ENCODE assay signal across 1 cellular context in genomic region chr6:43477235-43478007, GRCh38.
A peak's percentile ranks its signal among the peaks of the same experiment; 100 is the strongest.
TF ChIP-seq lines count a peak whose summit lies in the region.

TJAP1 (plus strand) TSS chr6:43477570; CDS start chr6:43499002, 21,432 bp downstream.

TF ChIP-seq in HEK293, 187 proteins besides CTCF, POLR2A, EP300 and RAD21 (continued from another document and continues in another):
- TF ChIP-seq ZBTB10 (tag by site-specific recombination; IDR thresholded peaks at IDR 0.05) (0 out of 2 replicates have a peak, but pooled peaks have one; percentile 40), ZNF341 (tag by site-specific recombination; IDR thresholded peaks at IDR 0.05; ENCODE audit: low read depth) (peak; percentile 85), KLF9 (tag by site-specific recombination; IDR thresholded peaks at IDR 0.05; ENCODE audit: low read depth) (peak; percentile 66; the same call in 1 of the 2 replicates), KLF7 (tag by site-specific recombination; IDR thresholded peaks at IDR 0.05; ENCODE audit: borderline replicate concordance) (no peak), ZFP69B (tag by site-specific recombination; IDR thresholded peaks at IDR 0.05) (0 out of 2 replicates have a peak, but pooled peaks have one; percentile 15), ZNF366 (tag by site-specific recombination; conservative IDR thresholded peaks at IDR 0.05) (peak; percentile 62), ZNF2 (tag by site-specific recombination; IDR thresholded peaks at IDR 0.05) (peak; percentile 61; the same call in 1 of the 2 replicates), ZNF837 (tag by site-specific recombination; IDR thresholded peaks at IDR 0.05) (no peak), GLIS1 (tag by site-specific recombination; IDR thresholded peaks at IDR 0.05) (0 out of 2 replicates have a peak, but pooled peaks have one; percentile 23), ZNF202 (tag by site-specific recombination; IDR thresholded peaks at IDR 0.05; ENCODE audit: borderline replicate concordance) (no peak), ZFHX2 (tag by site-specific recombination; conservative IDR thresholded peaks at IDR 0.05) (peak; percentile 77), ZNF239 (tag by site-specific recombination; IDR thresholded peaks at IDR 0.05) (no peak), ZNF785 (tag by site-specific recombination; IDR thresholded peaks at IDR 0.05) (0 out of 2 replicates have a peak, but pooled peaks have one; percentile 46), ZNF404 (tag by site-specific recombination; IDR thresholded peaks at IDR 0.05) (no peak), GLIS2 (tag by site-specific recombination; IDR thresholded peaks at IDR 0.05) (no peak), SP3 (tag by site-specific recombination; IDR thresholded peaks at IDR 0.05) (peak; percentile 92), ZNF776 (tag by site-specific recombination; IDR thresholded peaks at IDR 0.05; ENCODE audit: borderline replicate concordance) (no peak), HOXD13 (CRISPR knock-in tag; IDR thresholded peaks at IDR 0.05; ENCODE audit: borderline replicate concordance) (no peak), PATZ1 (tag by site-specific recombination; IDR thresholded peaks at IDR 0.05) (peak; percentile 84), EGR2 (tag by site-specific recombination; IDR thresholded peaks at IDR 0.05; ENCODE audit: low read depth) (peak; percentile 68), ZNF155 (tag by site-specific recombination; IDR thresholded peaks at IDR 0.05) (no peak), ZNF266 (tag by site-specific recombination; IDR thresholded peaks at IDR 0.05; ENCODE audit: low read depth) (no peak), YY2 (tag by site-specific recombination; IDR thresholded peaks at IDR 0.05) (peak; percentile 89), ZNF629 (tag by site-specific recombination; IDR thresholded peaks at IDR 0.05) (no peak; the same call in none of the 2 replicates), ZNF133 (tag by site-specific recombination; IDR thresholded peaks at IDR 0.05) (no peak), ZNF362 (tag by site-specific recombination; IDR thresholded peaks at IDR 0.05) (peak; percentile 87; the same call in 1 of the 2 replicates), TCF7L2 (IDR thresholded peaks at IDR 0.05; ENCODE audit: borderline replicate concordance, low read depth, low read length) (no peak), SP7 (tag by site-specific recombination; IDR thresholded peaks at IDR 0.05) (peak; percentile 70; the same call in 1 of the 2 replicates), ZNF138 (tag by site-specific recombination; IDR thresholded peaks at IDR 0.05; ENCODE audit: borderline replicate concordance) (no peak), GLI2 (tag by site-specific recombination; IDR thresholded peaks at IDR 0.05; ENCODE audit: borderline replicate concordance, low read depth) (no peak), ZNF146 (tag by site-specific recombination; IDR thresholded peaks at IDR 0.05) (no peak), ZFP37 (tag by site-specific recombination; IDR thresholded peaks at IDR 0.05) (no peak), ZNF610 (tag by site-specific recombination; IDR thresholded peaks at IDR 0.05; ENCODE audit: borderline replicate concordance) (no peak), PRDM6 (tag by site-specific recombination; IDR thresholded peaks at IDR 0.05) (no peak), ZFP41 (tag by site-specific recombination; IDR thresholded peaks at IDR 0.05; ENCODE audit: borderline replicate concordance) (no peak), ZSCAN23 (tag by site-specific recombination; IDR thresholded peaks at IDR 0.05) (no peak), ZNF473 (tag by site-specific recombination; IDR thresholded peaks at IDR 0.05) (no peak), KLF10 (tag by site-specific recombination; IDR thresholded peaks at IDR 0.05) (no peak; the same call in 1 of the 2 replicates), HOXA7 (CRISPR knock-in tag; IDR thresholded peaks at IDR 0.05; ENCODE audit: borderline replicate concordance) (no peak), ZNF114 (tag by site-specific recombination; IDR thresholded peaks at IDR 0.05) (no peak)
- TF ChIP-seq, protein P1, sequence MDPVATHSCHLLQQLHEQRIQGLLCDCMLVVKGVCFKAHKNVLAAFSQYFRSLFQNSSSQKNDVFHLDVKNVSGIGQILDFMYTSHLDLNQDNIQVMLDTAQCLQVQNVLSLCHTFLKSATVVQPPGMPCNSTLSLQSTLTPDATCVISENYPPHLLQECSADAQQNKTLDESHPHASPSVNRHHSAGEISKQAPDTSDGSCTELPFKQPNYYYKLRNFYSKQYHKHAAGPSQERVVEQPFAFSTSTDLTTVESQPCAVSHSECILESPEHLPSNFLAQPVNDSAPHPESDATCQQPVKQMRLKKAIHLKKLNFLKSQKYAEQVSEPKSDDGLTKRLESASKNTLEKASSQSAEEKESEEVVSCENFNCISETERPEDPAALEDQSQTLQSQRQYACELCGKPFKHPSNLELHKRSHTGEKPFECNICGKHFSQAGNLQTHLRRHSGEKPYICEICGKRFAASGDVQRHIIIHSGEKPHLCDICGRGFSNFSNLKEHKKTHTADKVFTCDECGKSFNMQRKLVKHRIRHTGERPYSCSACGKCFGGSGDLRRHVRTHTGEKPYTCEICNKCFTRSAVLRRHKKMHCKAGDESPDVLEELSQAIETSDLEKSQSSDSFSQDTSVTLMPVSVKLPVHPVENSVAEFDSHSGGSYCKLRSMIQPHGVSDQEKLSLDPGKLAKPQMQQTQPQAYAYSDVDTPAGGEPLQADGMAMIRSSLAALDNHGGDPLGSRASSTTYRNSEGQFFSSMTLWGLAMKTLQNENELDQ (tag by site-specific recombination; IDR thresholded peaks at IDR 0.05; ENCODE audit: low read depth): no peak
- TF ChIP-seq, protein P2, sequence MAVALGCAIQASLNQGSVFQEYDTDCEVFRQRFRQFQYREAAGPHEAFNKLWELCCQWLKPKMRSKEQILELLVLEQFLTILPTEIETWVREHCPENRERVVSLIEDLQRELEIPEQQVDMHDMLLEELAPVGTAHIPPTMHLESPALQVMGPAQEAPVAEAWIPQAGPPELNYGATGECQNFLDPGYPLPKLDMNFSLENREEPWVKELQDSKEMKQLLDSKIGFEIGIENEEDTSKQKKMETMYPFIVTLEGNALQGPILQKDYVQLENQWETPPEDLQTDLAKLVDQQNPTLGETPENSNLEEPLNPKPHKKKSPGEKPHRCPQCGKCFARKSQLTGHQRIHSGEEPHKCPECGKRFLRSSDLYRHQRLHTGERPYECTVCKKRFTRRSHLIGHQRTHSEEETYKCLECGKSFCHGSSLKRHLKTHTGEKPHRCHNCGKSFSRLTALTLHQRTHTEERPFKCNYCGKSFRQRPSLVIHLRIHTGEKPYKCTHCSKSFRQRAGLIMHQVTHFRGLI (tag by site-specific recombination; IDR thresholded peaks at IDR 0.05): no peak
- TF ChIP-seq, protein P3, sequence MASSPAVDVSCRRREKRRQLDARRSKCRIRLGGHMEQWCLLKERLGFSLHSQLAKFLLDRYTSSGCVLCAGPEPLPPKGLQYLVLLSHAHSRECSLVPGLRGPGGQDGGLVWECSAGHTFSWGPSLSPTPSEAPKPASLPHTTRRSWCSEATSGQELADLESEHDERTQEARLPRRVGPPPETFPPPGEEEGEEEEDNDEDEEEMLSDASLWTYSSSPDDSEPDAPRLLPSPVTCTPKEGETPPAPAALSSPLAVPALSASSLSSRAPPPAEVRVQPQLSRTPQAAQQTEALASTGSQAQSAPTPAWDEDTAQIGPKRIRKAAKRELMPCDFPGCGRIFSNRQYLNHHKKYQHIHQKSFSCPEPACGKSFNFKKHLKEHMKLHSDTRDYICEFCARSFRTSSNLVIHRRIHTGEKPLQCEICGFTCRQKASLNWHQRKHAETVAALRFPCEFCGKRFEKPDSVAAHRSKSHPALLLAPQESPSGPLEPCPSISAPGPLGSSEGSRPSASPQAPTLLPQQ (tag by site-specific recombination; IDR thresholded peaks at IDR 0.05): peak; percentile 81
- TF ChIP-seq, protein P4, sequence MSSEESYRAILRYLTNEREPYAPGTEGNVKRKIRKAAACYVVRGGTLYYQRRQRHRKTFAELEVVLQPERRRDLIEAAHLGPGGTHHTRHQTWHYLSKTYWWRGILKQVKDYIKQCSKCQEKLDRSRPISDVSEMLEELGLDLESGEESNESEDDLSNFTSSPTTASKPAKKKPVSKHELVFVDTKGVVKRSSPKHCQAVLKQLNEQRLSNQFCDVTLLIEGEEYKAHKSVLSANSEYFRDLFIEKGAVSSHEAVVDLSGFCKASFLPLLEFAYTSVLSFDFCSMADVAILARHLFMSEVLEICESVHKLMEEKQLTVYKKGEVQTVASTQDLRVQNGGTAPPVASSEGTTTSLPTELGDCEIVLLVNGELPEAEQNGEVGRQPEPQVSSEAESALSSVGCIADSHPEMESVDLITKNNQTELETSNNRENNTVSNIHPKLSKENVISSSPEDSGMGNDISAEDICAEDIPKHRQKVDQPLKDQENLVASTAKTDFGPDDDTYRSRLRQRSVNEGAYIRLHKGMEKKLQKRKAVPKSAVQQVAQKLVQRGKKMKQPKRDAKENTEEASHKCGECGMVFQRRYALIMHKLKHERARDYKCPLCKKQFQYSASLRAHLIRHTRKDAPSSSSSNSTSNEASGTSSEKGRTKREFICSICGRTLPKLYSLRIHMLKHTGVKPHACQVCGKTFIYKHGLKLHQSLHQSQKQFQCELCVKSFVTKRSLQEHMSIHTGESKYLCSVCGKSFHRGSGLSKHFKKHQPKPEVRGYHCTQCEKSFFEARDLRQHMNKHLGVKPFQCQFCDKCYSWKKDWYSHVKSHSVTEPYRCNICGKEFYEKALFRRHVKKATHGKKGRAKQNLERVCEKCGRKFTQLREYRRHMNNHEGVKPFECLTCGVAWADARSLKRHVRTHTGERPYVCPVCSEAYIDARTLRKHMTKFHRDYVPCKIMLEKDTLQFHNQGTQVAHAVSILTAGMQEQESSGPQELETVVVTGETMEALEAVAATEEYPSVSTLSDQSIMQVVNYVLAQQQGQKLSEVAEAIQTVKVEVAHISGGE (tag by site-specific recombination; conservative IDR thresholded peaks at IDR 0.05; ENCODE audit: low read depth): 0 out of 2 replicates have a peak, but pooled peaks have one; percentile 25
- TF ChIP-seq, protein P5, sequence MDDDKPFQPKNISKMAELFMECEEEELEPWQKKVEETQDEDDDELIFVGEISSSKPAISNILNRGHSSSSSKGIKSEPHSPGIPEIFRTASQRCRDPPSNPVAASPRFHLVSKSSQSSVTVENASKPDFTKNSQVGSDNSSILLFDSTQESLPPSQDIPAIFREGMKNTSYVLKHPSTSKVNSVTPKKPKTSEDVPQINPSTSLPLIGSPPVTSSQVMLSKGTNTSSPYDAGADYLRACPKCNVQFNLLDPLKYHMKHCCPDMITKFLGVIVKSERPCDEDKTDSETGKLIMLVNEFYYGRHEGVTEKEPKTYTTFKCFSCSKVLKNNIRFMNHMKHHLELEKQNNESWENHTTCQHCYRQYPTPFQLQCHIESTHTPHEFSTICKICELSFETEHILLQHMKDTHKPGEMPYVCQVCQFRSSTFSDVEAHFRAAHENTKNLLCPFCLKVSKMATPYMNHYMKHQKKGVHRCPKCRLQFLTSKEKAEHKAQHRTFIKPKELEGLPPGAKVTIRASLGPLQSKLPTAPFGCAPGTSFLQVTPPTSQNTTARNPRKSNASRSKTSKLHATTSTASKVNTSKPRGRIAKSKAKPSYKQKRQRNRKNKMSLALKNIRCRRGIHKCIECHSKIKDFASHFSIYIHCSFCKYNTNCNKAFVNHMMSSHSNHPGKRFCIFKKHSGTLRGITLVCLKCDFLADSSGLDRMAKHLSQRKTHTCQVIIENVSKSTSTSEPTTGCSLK (tag by site-specific recombination; IDR thresholded peaks at IDR 0.05): no peak
